In genomic region chr3:133575121-133575520, GRCh38 we compare ENCODE assay signal across 9 cellular contexts. TPM values are rescaled to one million over a fixed set of nuclear protein-coding genes. Genes with fewer than 3 reads are reported as not detected.
DNase-seq lines count a peak whose midpoint lies in the region; ATAC-seq and TF ChIP-seq lines count a peak whose summit lies in the region.
"Had no signal": no experiment of that assay in that cellular context is flagged by ENCODE, and none has a peak within 500 bp of the region (broad histone marks: within the 10 kb centered on the region; RNA-seq: fewer than 3 reads in every experiment).

No MANE protein-coding gene starts in this region.

- H3K9me3 Mint-ChIP-seq in naive B cell, result no peaks in the 10 kb centered on the region

- ATAC-seq in naive B cell (ENCODE audit: low read depth in 2 of 2) (no peak), HG03521 (IDR thresholded peaks at IDR 0.05; ENCODE audit: unreplicated experiment) (no peak)

- peak overlapping the region; percentile 93 to 97 (median 94) for H3K27ac Mint-ChIP-seq in naive B cell

- peaks cover 0 to 4% of the 10 kb centered on the region in 2 donors for H3K36me3 Mint-ChIP-seq in naive B cell

- DNase-seq in AG10803 (ENCODE audit: low read depth) (no peak), NAMALWA (ENCODE audit: low spot score) (peak; percentile 53), dermis blood vessel endothelial cell (peak; percentile 16), naive B cell (no peak), mucosa of gallbladder (ENCODE audit: low spot score) (no peak), NCI-H187 treated with DMSO at 0.1 percent for 48 hours (lab: John Stamatoyannopoulos, UW) (no peak), HuH-7.5 (ENCODE audit: low spot score) (no peak)
- DNase-seq: T-helper 9 cell had no signal

- peak overlapping the region; percentile 93 for H3K4me3 ChIP-seq in AG10803 (ENCODE audit: low read length)

- no peak for TF ChIP-seq CTCF in AG10803 (conservative IDR thresholded peaks at IDR 0.05; ENCODE audit: low read length)

- peaks cover 48 to 79% (median 58%) of the 10 kb centered on the region in 3 donors for H3K4me1 Mint-ChIP-seq in naive B cell

- no peaks in the 10 kb centered on the region for H3K27me3 Mint-ChIP-seq in naive B cell

- H3K4me3 Mint-ChIP-seq in naive B cell, result peak overlapping the region; percentile 78 to 96 (median 90)

RNA-seq across cellular contexts. Expression of gene CDV3, which starts 1.6 kb away (rescaled TPM):
- total RNA-seq in dermis blood vessel endothelial cell (226 and 279 TPM in 2 replicates), mucosa of gallbladder (108 TPM)
- polyA plus RNA-seq in naive B cell (ENCODE audit: low read depth in 6 of 6), result 10 to 100 TPM; 29.6 to 50.0 (median 38.7) TPM

Comparison
In these comparisons a context has a peak if more than half of its experiments do, and no peak if none do; other contexts are left out.
1. DNase-seq: peak in NAMALWA (single experiment) and dermis blood vessel endothelial cell (single experiment); none in AG10803 (single experiment), naive B cell (single experiment), mucosa of gallbladder (single experiment), NCI-H187 treated with DMSO at 0.1 percent for 48 hours (single experiment) and HuH-7.5 (single experiment).